10 cellular contexts compared by ENCODE assay signal in genomic region chr7:115008465-115009114, GRCh38.
DNase-seq lines count a peak whose midpoint lies in the region; ATAC-seq and FAIRE-seq lines count a peak whose summit lies in the region.
"Had no signal": no experiment of that assay in that cellular context is flagged by ENCODE, and none has a peak within 500 bp of the region (broad histone marks: within the 10 kb centered on the region; RNA-seq: fewer than 3 reads in every experiment).

No MANE protein-coding gene starts in this region.

- no peaks in the 10 kb centered on the region for H3K27me3 Mint-ChIP-seq in activated CD4-positive, alpha-beta T cell treated with anti-CD3 and anti-CD28 coated beads, Interleukin-2, amount 10 ng/mL, durations not matched to agents 7 days and 5 days

- ATAC-seq in HG03095 (IDR thresholded peaks at IDR 0.05; ENCODE audit: unreplicated experiment) = peak; percentile 53
- ATAC-seq in activated naive CD4-positive, alpha-beta T cell treated with anti-CD3 and anti-CD28 coated beads, Interleukin-2, amount 50 U/mL, for 72 hours = peak; percentile 53 to 54

- H3K4me3 Mint-ChIP-seq in activated CD4-positive, alpha-beta T cell treated with anti-CD3 and anti-CD28 coated beads, Interleukin-2, amount 10 ng/mL, durations not matched to agents 7 days and 5 days = peak overlapping the region; percentile 66

- WGBS in small intestine, 3 donors = 50 to 74% (median 60%) methylated on average over 8 of the region's 8 CpGs

- no peak for FAIRE-seq in small intestine (lab: Jason Lieb, UNC)

- DNase-seq in activated CD4-positive, alpha-beta T cell treated with anti-CD3 and anti-CD28 coated beads, Interleukin-2, amount 10 ng/mL, durations not matched to agents 7 days and 5 days = no peak
- no peak for DNase-seq in activated CD4-positive, alpha-beta T cell treated with anti-CD3 and anti-CD28 coated beads, Interleukin-2, amount 50 U/mL, for 4 hours
- no peak for DNase-seq in activated naive CD4-positive, alpha-beta T cell treated with anti-CD3 and anti-CD28 coated beads, Interleukin-2, amount 50 U/mL, for 72 hours (ENCODE audit: low spot score in 2 of 2)
- peak; percentile 57 for DNase-seq in mucosa of gallbladder (ENCODE audit: low spot score)
- DNase-seq in small intestine = no peak
- DNase-seq in T1000 (lab: John Stamatoyannopoulos, UW) = no peak
- no peak for DNase-seq in DMS153 treated with DMSO at 0.1 percent for 48 hours (lab: John Stamatoyannopoulos, UW; ENCODE audit: unreplicated experiment)

- H3K4me1 Mint-ChIP-seq in activated CD4-positive, alpha-beta T cell treated with anti-CD3 and anti-CD28 coated beads, Interleukin-2, amount 10 ng/mL, durations not matched to agents 7 days and 5 days = peaks cover 75% of the 10 kb centered on the region

- H3K4me1 ChIP-seq in small intestine (ENCODE audit: control insufficient read depth in 2 of 2, insufficient read depth in 1 of 2, low read depth in 1 of 2, low read length in 1 of 2) = peaks cover 0 to 6% of the 10 kb centered on the region in 2 donors

- no peaks in the 10 kb centered on the region for H3K9me3 ChIP-seq in small intestine (ENCODE audit: control insufficient read depth, low read depth)
- H3K9me3 ChIP-seq: BLaER1, SJSA1 had no signal

- no peaks in the 10 kb centered on the region for H3K27me3 ChIP-seq in small intestine (ENCODE audit: control insufficient read depth in 2 of 2, insufficient read depth in 2 of 2, low read length in 2 of 2)
- H3K27me3 ChIP-seq: BLaER1, SJSA1 had no signal

- POLR2A ChIA-PET in activated CD4-positive, alpha-beta T cell treated with anti-CD3 and anti-CD28 coated beads, Interleukin-2, amount 10 ng/mL, durations not matched to agents 7 days and 5 days (lab: Charles Lee) = no interaction called here

- H3K9me3 Mint-ChIP-seq in activated CD4-positive, alpha-beta T cell treated with anti-CD3 and anti-CD28 coated beads, Interleukin-2, amount 10 ng/mL, durations not matched to agents 7 days and 5 days = peaks cover 5% of the 10 kb centered on the region
- H3K9me3 Mint-ChIP-seq in activated naive CD4-positive, alpha-beta T cell treated with anti-CD3 and anti-CD28 coated beads, Interleukin-2, amount 50 U/mL, for 72 hours = peaks cover 0 to 5% of the 10 kb centered on the region in 2 donors

- H3K27ac ChIP-seq in small intestine (ENCODE audit: low read depth in 1 of 2, low read length in 1 of 2) = peak overlapping the region in 1 of 2 donors; percentile 68
- H3K27ac ChIP-seq: BLaER1 had no signal

- H3K36me3 ChIP-seq in small intestine (ENCODE audit: control insufficient read depth in 2 of 2, insufficient read depth in 2 of 2, low read length in 2 of 2) = no peaks in the 10 kb centered on the region
- H3K36me3 ChIP-seq: BLaER1 had no signal

- CTCF ChIA-PET in activated CD4-positive, alpha-beta T cell treated with anti-CD3 and anti-CD28 coated beads, Interleukin-2, amount 10 ng/mL, durations not matched to agents 7 days and 5 days (lab: Charles Lee) = interaction anchor here (0.6 to 1.4 kb wide), 4 partner anchors 10 to 902 kb away, joined by 3 to 5 read pairs (median 4); no protein-coding TSS in a partner anchor

- H3K36me3 Mint-ChIP-seq in activated CD4-positive, alpha-beta T cell treated with anti-CD3 and anti-CD28 coated beads, Interleukin-2, amount 10 ng/mL, durations not matched to agents 7 days and 5 days (ENCODE audit: low read depth) = peaks cover 64% of the 10 kb centered on the region
- peaks cover 9 to 36% of the 10 kb centered on the region in 2 donors for H3K36me3 Mint-ChIP-seq in activated naive CD4-positive, alpha-beta T cell treated with anti-CD3 and anti-CD28 coated beads, Interleukin-2, amount 50 U/mL, for 72 hours

- H3K4me3 ChIP-seq in small intestine (ENCODE audit: low read depth in 1 of 2, low read length in 2 of 2) = no peak overlapping the region
- H3K4me3 ChIP-seq: BLaER1, SJSA1 had no signal

- peak overlapping the region; percentile 90 for H3K27ac Mint-ChIP-seq in activated CD4-positive, alpha-beta T cell treated with anti-CD3 and anti-CD28 coated beads, Interleukin-2, amount 10 ng/mL, durations not matched to agents 7 days and 5 days
- peak overlapping the region; percentile 70 to 92 for H3K27ac Mint-ChIP-seq in activated naive CD4-positive, alpha-beta T cell treated with anti-CD3 and anti-CD28 coated beads, Interleukin-2, amount 50 U/mL, for 72 hours
